ENCODE assay signal across 33 cellular contexts in the genomic region with DNA sequence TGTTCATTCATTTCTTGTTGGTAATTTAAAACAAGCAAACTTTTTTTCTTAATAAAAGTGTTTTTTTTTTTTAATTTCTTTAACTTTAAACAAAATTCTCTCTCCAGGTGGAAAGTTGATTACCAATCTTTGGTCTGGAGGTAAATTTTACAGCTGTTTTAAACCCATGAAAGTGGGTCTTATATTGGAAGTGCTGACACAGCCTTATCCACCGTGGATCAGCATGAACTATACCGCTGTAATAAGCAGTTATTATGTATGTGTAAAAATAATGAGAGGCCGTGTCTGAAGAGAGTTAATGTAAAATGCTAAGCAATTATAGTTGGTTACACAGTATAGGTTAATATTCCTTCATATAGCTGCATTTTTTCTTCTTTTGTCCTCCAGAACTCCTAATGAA.
"Had no signal": no experiment of that assay in that cellular context is flagged by ENCODE, and none has a peak within 500 bp of the region (broad histone marks: within the 10 kb centered on the region; RNA-seq: fewer than 3 reads in every experiment).

No MANE protein-coding gene starts in this region.

- ATAC-seq: activated CD8-positive, alpha-beta T cell treated with anti-CD3 and anti-CD28 coated beads for 36 hours; activated naive CD4-positive, alpha-beta T cell treated with anti-CD3 and anti-CD28 coated beads, Interleukin-2, amount 50 U/mL, for 72 hours; activated T-cell treated with anti-CD3 and anti-CD28 coated beads, Interleukin-2, amount 50 U/mL, for 4 hours; activated T-cell treated with anti-CD3 and anti-CD28 coated beads, Interleukin-2, amount 50 U/mL, for 72 hours; activated T-helper 17 cell treated with anti-CD3 and anti-CD28 coated beads, Interleukin-2, amount 50 U/mL, for 72 hours; body of pancreas had no signal

- H3K27me3 ChIP-seq: brain microvascular endothelial cell had no signal

- DNase-seq: activated B cell treated with CpG ODN at 0.5 μM for 24 hours; activated CD4-positive, alpha-beta memory T cell treated with anti-CD3 and anti-CD28 coated beads for 36 hours; activated CD4-positive, alpha-beta T cell treated with anti-CD3 and anti-CD28 coated beads for 4 hours; activated CD4-positive, alpha-beta T cell treated with anti-CD3 and anti-CD28 coated beads, Interleukin-2, amount 10 ng/mL, durations not matched to agents 24 days and 14 days; activated CD4-positive, alpha-beta T cell treated with anti-CD3 and anti-CD28 coated beads, Interleukin-2, amount 50 U/mL, for 1 hour; activated CD4-positive, alpha-beta T cell treated with anti-CD3 and anti-CD28 coated beads, Interleukin-2, amount 50 U/mL, for 4 hours; activated CD4-positive, CD25-positive, alpha-beta regulatory T cell treated with anti-CD3 and anti-CD28 coated beads, Interleukin-2, amount 50 U/mL, for 72 hours; activated CD8-positive, alpha-beta memory T cell treated with anti-CD3 and anti-CD28 coated beads, Interleukin-2, amount 50 U/mL, for 4 hours; activated CD8-positive, alpha-beta T cell treated with anti-CD3 and anti-CD28 coated beads for 36 hours; activated effector memory CD4-positive, alpha-beta T cell treated with anti-CD3 and anti-CD28 coated beads, Interleukin-2, amount 50 U/mL, for 16 hours; activated gamma-delta T cell treated with Interleukin-2 at 50 U/mL for 16 hours; activated naive CD4-positive, alpha-beta T cell; activated naive CD4-positive, alpha-beta T cell treated with anti-CD3 and anti-CD28 coated beads for 36 hours; activated naive CD4-positive, alpha-beta T cell treated with anti-CD3 and anti-CD28 coated beads, Interleukin-2, amount 50 U/mL, for 16 hours; activated naive CD8-positive, alpha-beta T cell treated with anti-CD3 and anti-CD28 coated beads for 36 hours; activated T-cell treated with anti-CD3 and anti-CD28 coated beads for 4 hours; activated T-cell treated with anti-CD3 and anti-CD28 coated beads, Interleukin-2, amount 50 U/mL, for 1 hour; activated T-cell treated with anti-CD3 and anti-CD28 coated beads, Interleukin-2, amount 50 U/mL, for 4 hours; activated T-cell treated with anti-CD3 and anti-CD28 coated beads, Interleukin-2, amount 50 U/mL, for 72 hours; adrenal gland; amniotic stem cell; aorta; body of pancreas; brain microvascular endothelial cell; central memory CD4-positive, alpha-beta T cell; T-helper 1 cell; T-helper 2 cell; T-helper 9 cell had no signal

- H3K4me3 ChIP-seq: adrenal gland, body of pancreas, breast epithelium had no signal

- H3K9me3 ChIP-seq: adrenal gland, body of pancreas, breast epithelium had no signal

- H3K27ac ChIP-seq: adrenal gland, body of pancreas, brain microvascular endothelial cell, breast epithelium, VCaP had no signal

- H3K36me3 ChIP-seq: adrenal gland, brain microvascular endothelial cell, breast epithelium had no signal

- H3K4me1 ChIP-seq: adrenal gland, body of pancreas, breast epithelium had no signal

- FAIRE-seq: astrocyte had no signal
